16 cellular contexts compared by ENCODE assay signal in the genomic region with DNA sequence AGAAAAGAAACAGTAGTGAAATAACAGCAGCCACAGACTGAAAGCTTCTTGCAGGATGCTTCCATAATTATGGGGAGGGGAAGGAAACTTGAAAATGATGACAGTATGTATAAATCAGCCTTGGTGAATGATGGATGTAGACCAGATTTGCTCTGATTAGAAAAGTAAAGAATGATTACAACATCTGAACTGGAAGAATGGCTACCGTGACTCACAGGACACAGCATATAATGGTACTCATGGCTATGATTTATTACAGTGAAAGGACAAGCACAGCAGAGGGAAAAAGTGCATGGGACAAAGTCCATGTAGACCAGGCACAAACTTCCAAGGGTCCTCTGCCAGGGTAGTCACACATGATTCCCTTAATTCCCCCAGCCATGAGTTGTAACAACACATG.
"Had no signal": no experiment of that assay in that cellular context is flagged by ENCODE, and none has a peak within 500 bp of the region (broad histone marks: within the 10 kb centered on the region; RNA-seq: fewer than 3 reads in every experiment).

No MANE protein-coding gene starts in this region.

- DNase-seq: activated effector memory CD4-positive, alpha-beta T cell treated with Interleukin-2 at 50 U/mL for 16 hours; activated T-cell treated with anti-CD3 and anti-CD28 coated beads, Interleukin-2, amount 50 U/mL, for 1 hour; amygdala; brain microvascular endothelial cell; endodermal cell; hypothalamus; naive thymus-derived CD4-positive, alpha-beta T cell; retina; stimulated activated CD4-positive, alpha-beta T cell treated with anti-CD3 and anti-CD28 coated beads, Interleukin-15, amount 100 ng/mL, for 24 hours; stimulated activated CD4-positive, alpha-beta T cell treated with anti-CD3 and anti-CD28 coated beads, Interleukin-4, amount 100 ng/mL, for 4 hours; stomach; uterus had no signal

- ATAC-seq: activated naive CD4-positive, alpha-beta T cell treated with anti-CD3 and anti-CD28 coated beads, Interleukin-2, amount 50 U/mL, for 72 hours; naive thymus-derived CD4-positive, alpha-beta T cell had no signal

- H3K4me1 Mint-ChIP-seq: naive thymus-derived CD4-positive, alpha-beta T cell had no signal

- H3K79me2 ChIP-seq: parathyroid adenoma had no signal

- H3K36me3 Mint-ChIP-seq: activated naive CD4-positive, alpha-beta T cell treated with anti-CD3 and anti-CD28 coated beads, Interleukin-2, amount 50 U/mL, for 72 hours; naive thymus-derived CD4-positive, alpha-beta T cell had no signal

- H3K27ac ChIP-seq: brain microvascular endothelial cell, esophagus muscularis mucosa, parathyroid adenoma, stomach, uterus had no signal

- H3K9ac ChIP-seq: parathyroid adenoma had no signal

- H3K27me3 ChIP-seq: brain microvascular endothelial cell, esophagus muscularis mucosa, stomach, uterus had no signal

- H3K4me3 Mint-ChIP-seq: endodermal cell; naive thymus-derived CD4-positive, alpha-beta T cell had no signal

- H3K4me3 ChIP-seq: esophagus muscularis mucosa, lung, stomach, uterus had no signal

- H3K4me1 ChIP-seq: esophagus muscularis mucosa, parathyroid adenoma, stomach, uterus had no signal

- H2AFZ ChIP-seq: parathyroid adenoma had no signal

- H3K27ac Mint-ChIP-seq: activated naive CD4-positive, alpha-beta T cell treated with anti-CD3 and anti-CD28 coated beads, Interleukin-2, amount 50 U/mL, for 72 hours; endodermal cell; naive thymus-derived CD4-positive, alpha-beta T cell had no signal

- H3K36me3 ChIP-seq: brain microvascular endothelial cell, esophagus muscularis mucosa, stomach, uterus had no signal

- H3K9me3 ChIP-seq: esophagus muscularis mucosa, stomach, uterus had no signal
